Comparison of ENCODE assay signal across 8 cellular contexts in genomic region chr17:66426397-66427033, GRCh38.
DNase-seq lines count a peak whose midpoint lies in the region; ATAC-seq and TF ChIP-seq lines count a peak whose summit lies in the region.

No MANE protein-coding gene starts in this region.

- H3K27ac ChIP-seq in breast epithelium: no peak overlapping the region
- peak overlapping the region; percentile 4 for H3K27ac ChIP-seq in effector memory CD4-positive, alpha-beta T cell (ENCODE audit: insufficient read depth, low read length, poor library complexity, severe bottlenecking)
- H3K27ac ChIP-seq in testis: no peak overlapping the region

- H3K4me3 Mint-ChIP-seq in MCF 10A (ENCODE audit: unreplicated experiment) (no peak overlapping the region), T-helper 17 cell (peak overlapping the region; percentile 81)

- peaks cover 7% of the 10 kb centered on the region for H3K9me3 Mint-ChIP-seq in MCF 10A (ENCODE audit: unreplicated experiment)

- H3K4me1 Mint-ChIP-seq in MCF 10A (ENCODE audit: insufficient read depth, unreplicated experiment) (peaks cover 9% of the 10 kb centered on the region), T-helper 17 cell (peaks cover 41% of the 10 kb centered on the region)

- H3K9me3 ChIP-seq in breast epithelium (peaks cover 0 to 4% of the 10 kb centered on the region in 2 donors), T-helper 17 cell (ENCODE audit: control insufficient read depth, low read length, poor library complexity, severe bottlenecking) (no peaks in the 10 kb centered on the region), testis (no peaks in the 10 kb centered on the region)
- no peaks in the 10 kb centered on the region for H3K9me3 ChIP-seq in effector memory CD4-positive, alpha-beta T cell (ENCODE audit: control insufficient read depth, low read length)

- intact Hi-C loops in MCF 10A (cut with micrococcal nuclease): loop anchor here (1.0 kb wide), 1 partner anchor 171 kb away; no protein-coding TSS in a partner anchor
- intact Hi-C loops in breast epithelium (cut with DNase I; ENCODE audit: low total_unique reads): no loop called here
- intact Hi-C loops in testis (cut with DNase I; ENCODE audit: low total_unique reads): no loop called here
- intact Hi-C loops in posterior vena cava (cut with DNase I): no loop called here

- DNase-seq in MCF 10A (ENCODE audit: unreplicated experiment): peak; percentile 30
- DNase-seq in breast epithelium (ENCODE audit: low spot score in 2 of 2): no peak
- DNase-seq in T-helper 17 cell: peak in 2 of 3 donors; percentile 10 to 18
- DNase-seq in effector memory CD4-positive, alpha-beta T cell: peak in 2 of 3 donors; percentile 8 to 12
- DNase-seq in stimulated activated CD8-positive, alpha-beta memory T cell treated with anti-CD3 and anti-CD28 coated beads, Interleukin-2, amount 100 ng/mL, for 1 hour (ENCODE audit: low read depth in 2 of 2): peak; percentile 1 to 18
- DNase-seq in testis: no peak
- no peak for DNase-seq in posterior vena cava (ENCODE audit: low spot score)

- POLR2A ChIA-PET in MCF 10A (lab: Yijun Ruan, JAX): no interaction called here

- no peaks in the 10 kb centered on the region for H3K27me3 ChIP-seq in breast epithelium
- no peaks in the 10 kb centered on the region for H3K27me3 ChIP-seq in effector memory CD4-positive, alpha-beta T cell (replicated peaks; ENCODE audit: control insufficient read depth, insufficient read depth, low read length, poor library complexity, severe bottlenecking)
- no peaks in the 10 kb centered on the region for H3K27me3 ChIP-seq in testis

- H3K4me3 ChIP-seq in breast epithelium (no peak overlapping the region), testis (no peak overlapping the region)
- no peak overlapping the region for H3K4me3 ChIP-seq in effector memory CD4-positive, alpha-beta T cell (ENCODE audit: insufficient read depth, low read depth, low read length, poor library complexity, severe bottlenecking)

- H3K4me1 ChIP-seq in breast epithelium (peaks cover 0 to 3% of the 10 kb centered on the region in 2 donors), testis (no peaks in the 10 kb centered on the region)
- H3K4me1 ChIP-seq in effector memory CD4-positive, alpha-beta T cell (ENCODE audit: control insufficient read depth, insufficient read depth, low read length, poor library complexity, severe bottlenecking): no peaks in the 10 kb centered on the region

- H3K27me3 Mint-ChIP-seq in MCF 10A (ENCODE audit: insufficient read depth, unreplicated experiment): no peaks in the 10 kb centered on the region
- no peaks in the 10 kb centered on the region for H3K27me3 Mint-ChIP-seq in T-helper 17 cell

- CTCF ChIA-PET in MCF 10A (lab: Yijun Ruan, JAX): interaction anchor here (0.6 to 0.7 kb wide), 2 partner anchors 18 to 179 kb away, joined by 3 to 4 read pairs; no protein-coding TSS in a partner anchor

- H3K36me3 Mint-ChIP-seq in MCF 10A (ENCODE audit: insufficient read depth, unreplicated experiment) (no peaks in the 10 kb centered on the region), T-helper 17 cell (ENCODE audit: low read depth) (peaks cover 2% of the 10 kb centered on the region)

- WGBS in testis, 2 donors: 58 to 84% methylated on average over 5 to 6 of the region's 6 CpGs

- H3K36me3 ChIP-seq in breast epithelium (no peaks in the 10 kb centered on the region), testis (ENCODE audit: low read depth, missing control alignments) (no peaks in the 10 kb centered on the region)
- H3K36me3 ChIP-seq in effector memory CD4-positive, alpha-beta T cell (ENCODE audit: control insufficient read depth, insufficient read depth, low read length): no peaks in the 10 kb centered on the region

- no peak overlapping the region for H3K27ac Mint-ChIP-seq in MCF 10A (ENCODE audit: low read depth, unreplicated experiment)
- H3K27ac Mint-ChIP-seq in T-helper 17 cell: peak overlapping the region; percentile 74

- no TSS peak for BruUV-seq in MCF 10A (replicated peaks; lab: Mats Ljungman, UMichigan)

- TF ChIP-seq POLR2A in breast epithelium (IDR thresholded peaks at IDR 0.05) (no peak), testis (IDR thresholded peaks at IDR 0.05) (no peak)

- ATAC-seq in T-helper 17 cell (peak; percentile 97), GM21360 (IDR thresholded peaks at IDR 0.05; ENCODE audit: unreplicated experiment) (no peak)

- no peak for TF ChIP-seq CTCF in MCF 10A (IDR thresholded peaks at IDR 0.05; ENCODE audit: unreplicated experiment)
- TF ChIP-seq CTCF in breast epithelium (IDR thresholded peaks at IDR 0.05): no peak
- TF ChIP-seq CTCF in testis (IDR thresholded peaks at IDR 0.05): no peak

Comparison
In these comparisons a context has a peak if more than half of its experiments do, and no peak if none do; other contexts are left out.
1. DNase-seq: peak in MCF 10A (single experiment), T-helper 17 cell (2 of 3), effector memory CD4-positive, alpha-beta T cell (2 of 3) and stimulated activated CD8-positive, alpha-beta memory T cell treated with anti-CD3 and anti-CD28 coated beads, Interleukin-2, amount 100 ng/mL, for 1 hour (2 of 2); none in breast epithelium (0 of 2), testis (single experiment) and posterior vena cava (single experiment).